Comparison of ENCODE assay signal across 1 cellular context in the genomic region with DNA sequence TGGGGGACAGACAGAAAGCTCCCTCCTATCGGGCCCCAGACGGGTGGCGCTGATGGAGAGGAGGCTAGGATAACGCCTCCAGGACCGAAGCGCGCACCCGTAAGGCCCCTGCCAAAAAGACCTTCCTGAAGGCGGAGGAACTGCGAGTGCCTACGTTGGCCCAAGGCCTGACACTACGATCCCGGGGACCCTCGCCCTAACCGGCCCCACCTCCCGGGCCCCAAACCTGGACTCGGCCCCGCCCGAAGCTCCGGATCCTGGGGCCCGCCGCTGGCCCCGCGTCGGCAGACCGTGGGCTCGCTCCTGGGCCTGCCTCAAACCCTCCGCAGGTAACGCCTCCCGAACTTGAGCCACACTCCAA.
TF ChIP-seq lines count a peak whose summit lies in the region.

No MANE protein-coding gene starts in this region.

TF ChIP-seq in H1, 55 proteins besides CTCF, POLR2A, EP300 and RAD21:
- peak; percentile 45 for TF ChIP-seq KDM4A (IDR thresholded peaks at IDR 0.05; ENCODE audit: low read depth, low read length, severe bottlenecking)
TF ChIP-seq in H1: peak in this region for 1; not testable (repeated sequence) for 54.
